29 cellular contexts compared by ENCODE assay signal in the genomic region with DNA sequence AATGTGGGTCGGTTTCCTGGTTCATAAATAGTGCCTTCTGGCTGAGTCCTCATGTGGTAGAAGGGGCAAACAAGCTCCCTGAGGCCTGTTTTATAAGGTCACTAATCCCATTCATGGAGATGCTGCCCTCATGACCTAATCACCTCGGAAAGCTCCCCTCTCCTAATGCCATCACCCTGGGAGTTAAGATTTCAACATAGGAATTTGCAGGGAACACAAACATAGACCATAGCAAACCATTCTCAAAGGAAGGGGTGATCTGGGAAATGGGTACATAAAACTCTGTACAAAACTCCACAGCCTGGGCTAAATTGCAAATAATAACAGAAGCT. TPM values are rescaled to one million over a fixed set of nuclear protein-coding genes. Genes with fewer than 3 reads are reported as not detected.
"Had no signal": no experiment of that assay in that cellular context is flagged by ENCODE, and none has a peak within 500 bp of the region (broad histone marks: within the 10 kb centered on the region; RNA-seq: fewer than 3 reads in every experiment).

No MANE protein-coding gene starts in this region.

- H3K4me1 ChIP-seq: ascending aorta had no signal

- DNase-seq: activated CD4-positive, alpha-beta T cell treated with anti-CD3 and anti-CD28 coated beads, Interleukin-2, amount 10 ng/mL, durations not matched to agents 24 days and 14 days; activated CD4-positive, alpha-beta T cell treated with anti-CD3 and anti-CD28 coated beads, Interleukin-2, amount 50 U/mL, for 4 hours; activated CD8-positive, alpha-beta T cell treated with anti-CD3 and anti-CD28 coated beads for 36 hours; activated gamma-delta T cell; activated naive CD4-positive, alpha-beta T cell treated with Interleukin-2 at 50 U/mL for 16 hours; activated naive CD8-positive, alpha-beta T cell treated with anti-CD3 and anti-CD28 coated beads, Interleukin-2, amount 10 ng/mL, durations not matched to agents 7 days and 5 days; activated T-cell treated with anti-CD3 and anti-CD28 coated beads, Interleukin-2, amount 50 U/mL, for 1 hour; activated T-cell treated with anti-CD3 and anti-CD28 coated beads, Interleukin-2, amount 50 U/mL, for 72 hours; NCI-H1105; NCI-H1417 treated with DMSO at 0.1 percent for 48 hours; NCI-H187 treated with DMSO at 0.1 percent for 48 hours; NCI-H2081; NCI-H2171 treated with DMSO at 0.1 percent for 48 hours; NCI-H226; NCI-H446 treated with DMSO at 0.1 percent for 48 hours; NCI-H524; NCI-H69; NK-92 treated with Interleukin-12 subunit alpha and Interleukin-12 subunit beta, amount 100 ng/mL, for 24 hours; PC-3; RPMI8226; SIG-M5; T1000 had no signal

- H3K36me3 Mint-ChIP-seq: activated naive CD4-positive, alpha-beta T cell treated with anti-CD3 and anti-CD28 coated beads, Interleukin-2, amount 50 U/mL, for 24 hours had no signal

- ATAC-seq: activated CD8-positive, alpha-beta T cell treated with anti-CD3 and anti-CD28 coated beads for 36 hours; activated T-cell treated with anti-CD3 and anti-CD28 coated beads, Interleukin-2, amount 50 U/mL, for 72 hours; activated T-helper 17 cell treated with anti-CD3 and anti-CD28 coated beads, Interleukin-2, amount 50 U/mL, for 72 hours; PC-3 had no signal

- H3K27me3 ChIP-seq: ascending aorta, cardiac muscle cell, Peyer's patch had no signal

- H3K4me3 Mint-ChIP-seq: activated CD4-positive, alpha-beta T cell treated with anti-CD3 and anti-CD28 coated beads, Interleukin-2, amount 10 ng/mL, durations not matched to agents 24 days and 14 days; activated CD8-positive, alpha-beta T cell treated with anti-CD3 and anti-CD28 coated beads for 36 hours; activated naive CD4-positive, alpha-beta T cell treated with anti-CD3 and anti-CD28 coated beads, Interleukin-2, amount 50 U/mL, for 24 hours; activated naive CD8-positive, alpha-beta T cell treated with anti-CD3 and anti-CD28 coated beads, Interleukin-2, amount 10 ng/mL, durations not matched to agents 7 days and 5 days; activated T-cell treated with anti-CD3 and anti-CD28 coated beads, Interleukin-2, amount 50 U/mL, for 72 hours; activated T-helper 17 cell treated with anti-CD3 and anti-CD28 coated beads, Interleukin-2, amount 50 U/mL, for 72 hours; central memory CD8-positive, alpha-beta T cell had no signal

- H3K36me3 ChIP-seq: ascending aorta, cardiac muscle cell, Peyer's patch had no signal

- H3K4me3 ChIP-seq: ascending aorta, cardiac muscle cell, SK-N-MC had no signal

- H3K27ac Mint-ChIP-seq: activated CD4-positive, alpha-beta T cell treated with anti-CD3 and anti-CD28 coated beads, Interleukin-2, amount 10 ng/mL, durations not matched to agents 24 days and 14 days; activated CD8-positive, alpha-beta T cell treated with anti-CD3 and anti-CD28 coated beads for 36 hours; activated naive CD4-positive, alpha-beta T cell treated with anti-CD3 and anti-CD28 coated beads, Interleukin-2, amount 50 U/mL, for 24 hours; activated naive CD8-positive, alpha-beta T cell treated with anti-CD3 and anti-CD28 coated beads, Interleukin-2, amount 10 ng/mL, durations not matched to agents 7 days and 5 days; activated T-cell treated with anti-CD3 and anti-CD28 coated beads, Interleukin-2, amount 50 U/mL, for 72 hours; activated T-helper 17 cell treated with anti-CD3 and anti-CD28 coated beads, Interleukin-2, amount 50 U/mL, for 72 hours had no signal

- H3K27ac ChIP-seq: ascending aorta, cardiac muscle cell, SK-N-MC had no signal

- H3K9me3 Mint-ChIP-seq: activated naive CD4-positive, alpha-beta T cell treated with anti-CD3 and anti-CD28 coated beads, Interleukin-2, amount 50 U/mL, for 24 hours; activated T-helper 17 cell treated with anti-CD3 and anti-CD28 coated beads, Interleukin-2, amount 50 U/mL, for 72 hours; central memory CD8-positive, alpha-beta T cell had no signal

- H3K9me3 ChIP-seq: ascending aorta, Peyer's patch had no signal

- H3K4me1 Mint-ChIP-seq: activated CD4-positive, alpha-beta T cell treated with anti-CD3 and anti-CD28 coated beads, Interleukin-2, amount 10 ng/mL, durations not matched to agents 24 days and 14 days; activated naive CD4-positive, alpha-beta T cell treated with anti-CD3 and anti-CD28 coated beads, Interleukin-2, amount 50 U/mL, for 24 hours; activated naive CD8-positive, alpha-beta T cell treated with anti-CD3 and anti-CD28 coated beads, Interleukin-2, amount 10 ng/mL, durations not matched to agents 7 days and 5 days; central memory CD8-positive, alpha-beta T cell had no signal

- H3K27me3 Mint-ChIP-seq: activated CD4-positive, alpha-beta T cell treated with anti-CD3 and anti-CD28 coated beads, Interleukin-2, amount 10 ng/mL, durations not matched to agents 24 days and 14 days; activated CD8-positive, alpha-beta T cell treated with anti-CD3 and anti-CD28 coated beads for 36 hours; activated naive CD4-positive, alpha-beta T cell treated with anti-CD3 and anti-CD28 coated beads, Interleukin-2, amount 50 U/mL, for 24 hours; activated naive CD8-positive, alpha-beta T cell treated with anti-CD3 and anti-CD28 coated beads, Interleukin-2, amount 10 ng/mL, durations not matched to agents 7 days and 5 days had no signal

RNA-seq across cellular contexts. Expression of gene ADTRP, which starts 1.5 kb away (rescaled TPM):
- total RNA-seq: ascending aorta, cardiac muscle cell, PC-3 had no signal
- polyA plus RNA-seq: cardiac muscle cell had no signal
